1 cellular context compared by ENCODE assay signal in the genomic region with DNA sequence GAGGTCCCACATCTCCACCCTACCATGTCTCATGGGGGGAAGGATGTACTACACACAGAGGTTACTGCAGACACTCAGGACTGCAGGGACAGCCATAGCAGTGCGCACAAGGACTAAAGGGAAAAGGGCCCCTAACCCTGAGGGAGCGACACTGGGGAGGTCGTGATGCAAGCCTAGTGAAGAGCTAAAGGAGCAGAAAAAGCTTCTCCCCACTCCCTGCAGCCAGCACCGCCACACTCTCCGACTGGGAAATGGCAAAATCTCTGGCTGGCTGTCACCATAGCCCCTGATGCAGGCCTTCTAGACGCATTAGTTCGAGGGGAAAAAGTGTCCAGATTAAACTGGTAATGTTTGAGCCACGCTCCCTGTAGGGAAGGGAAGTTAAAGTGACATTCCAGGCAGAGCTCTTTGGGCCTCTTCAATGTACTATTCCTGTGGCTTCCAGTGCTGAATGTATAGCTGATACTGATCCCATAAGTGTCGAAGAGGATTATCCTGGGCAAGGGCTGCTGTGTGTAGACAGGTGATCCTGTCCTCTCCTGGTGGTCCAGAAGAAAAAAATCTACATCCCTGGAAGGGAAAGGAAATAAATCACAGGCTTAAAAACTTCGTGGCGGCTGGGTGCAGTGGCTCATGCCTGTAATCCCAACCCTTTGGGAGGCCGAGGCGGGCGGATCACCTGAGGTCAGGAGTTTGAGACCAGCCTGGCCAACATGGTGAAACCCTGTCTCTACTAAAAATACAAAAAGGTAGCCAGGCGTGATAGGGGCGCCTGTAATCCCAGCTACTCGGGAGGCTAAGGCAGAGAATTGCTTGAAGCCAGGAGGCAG.
TF ChIP-seq lines count a peak whose summit lies in the region.

No MANE protein-coding gene starts in this region.

TF ChIP-seq in IMR-90, 13 proteins besides CTCF, POLR2A, EP300 and RAD21:
- TF ChIP-seq RFX5 (IDR thresholded peaks at IDR 0.05; ENCODE audit: low read depth, low read length) (no peak), CHD1 (IDR thresholded peaks at IDR 0.05; ENCODE audit: low read depth, low read length) (no peak), FOS (IDR thresholded peaks at IDR 0.05; ENCODE audit: low read depth, low read length) (no peak), ELK1 (IDR thresholded peaks at IDR 0.05; ENCODE audit: borderline replicate concordance, low read depth, low read length) (no peak), USF2 (IDR thresholded peaks at IDR 0.05; ENCODE audit: low read depth, low read length) (no peak), MXI1 (IDR thresholded peaks at IDR 0.05; ENCODE audit: borderline replicate concordance, low read depth, low read length) (no peak), NFE2L2 (IDR thresholded peaks at IDR 0.05; ENCODE audit: low read depth, low read length) (no peak), SMC3 (IDR thresholded peaks at IDR 0.05; ENCODE audit: low read depth, low read length) (no peak), RCOR1 (IDR thresholded peaks at IDR 0.05; ENCODE audit: insufficient replicate concordance, low read length) (no peak), MAZ (IDR thresholded peaks at IDR 0.05; ENCODE audit: borderline replicate concordance, low read depth, low read length) (no peak), BHLHE40 (IDR thresholded peaks at IDR 0.05; ENCODE audit: low read depth, low read length) (no peak)
